ENCODE assay signal across 10 cellular contexts in the genomic region with DNA sequence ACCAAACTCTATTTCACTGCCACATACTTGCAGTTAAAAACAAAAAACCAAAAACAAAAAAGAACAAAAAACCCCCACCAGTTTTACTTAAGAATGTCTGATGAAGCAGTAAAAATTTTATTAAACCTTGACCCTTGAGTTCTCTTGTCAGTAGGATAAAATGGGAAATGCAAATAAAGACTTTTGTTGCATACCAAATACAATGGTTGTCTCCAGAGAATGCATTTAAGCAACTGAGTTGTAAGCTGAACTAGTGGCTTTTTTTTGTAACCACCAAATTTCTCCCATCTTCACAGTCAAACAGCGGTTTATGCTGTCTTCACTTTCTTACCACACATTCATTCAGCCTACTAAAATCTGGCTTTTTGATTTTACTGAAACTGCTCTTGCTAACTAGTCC. TPM values are rescaled to one million over a fixed set of nuclear protein-coding genes. Genes with fewer than 3 reads are reported as not detected.
DNase-seq lines count a peak whose midpoint lies in the region; ATAC-seq, FAIRE-seq and TF ChIP-seq lines count a peak whose summit lies in the region.
"Had no signal": no experiment of that assay in that cellular context is flagged by ENCODE, and none has a peak within 500 bp of the region (broad histone marks: within the 10 kb centered on the region; RNA-seq: fewer than 3 reads in every experiment).

No MANE protein-coding gene starts in this region.

- no peaks in the 10 kb centered on the region for H3K9me3 ChIP-seq in esophagus muscularis mucosa
- no peaks in the 10 kb centered on the region for H3K9me3 ChIP-seq in skeletal muscle tissue (ENCODE audit: control insufficient read depth in 3 of 3, low read length in 3 of 3)
- H3K9me3 ChIP-seq: testis had no signal

- TF ChIP-seq POLR2A in GM12892 (IDR thresholded peaks at IDR 0.05; ENCODE audit: low read depth, low read length) (no peak), esophagus muscularis mucosa (IDR thresholded peaks at IDR 0.05; ENCODE audit: low read depth) (no peak)

- peak overlapping the region in 1 of 3 donors; percentile 26 for H3K9ac ChIP-seq in skeletal muscle tissue (ENCODE audit: low read depth in 1 of 3, low read length in 3 of 3)

- no peaks in the 10 kb centered on the region for H3K27me3 ChIP-seq in esophagus muscularis mucosa
- H3K27me3 ChIP-seq in skeletal muscle tissue (ENCODE audit: control insufficient read depth in 3 of 3, insufficient read depth in 3 of 3, low read length in 3 of 3) = no peaks in the 10 kb centered on the region
- H3K27me3 ChIP-seq: testis had no signal

- H3K4me3 ChIP-seq in esophagus muscularis mucosa = no peak overlapping the region
- no peak overlapping the region for H3K4me3 ChIP-seq in skeletal muscle tissue (ENCODE audit: low read length in 3 of 3)
- H3K4me3 ChIP-seq: testis had no signal

- ATAC-seq in Right ventricle myocardium inferior (no peak), GM21737 (IDR thresholded peaks at IDR 0.05; ENCODE audit: unreplicated experiment) (no peak)

- DNase-seq in GM12892 (ENCODE audit: insufficient read length) (no peak), NCI-H526 treated with DMSO at 0.1 percent for 48 hours (lab: John Stamatoyannopoulos, UW) (peak; percentile 50), esophagus muscularis mucosa (ENCODE audit: extremely low spot score) (no peak), Right ventricle myocardium inferior (ENCODE audit: missing footprints) (no peak)
- DNase-seq in activated CD4-positive, alpha-beta T cell treated with anti-CD3 and anti-CD28 coated beads, Interleukin-2, amount 50 U/mL, for 48 hours = no peak
- DNase-seq: activated T-cell treated with anti-CD3 and anti-CD28 coated beads for 4 hours, GDM1, testis had no signal

- H3K27ac ChIP-seq in esophagus muscularis mucosa (replicated peaks in 1 of 4) = peak overlapping the region; percentile 1 to 36 (median 22)
- peak overlapping the region; percentile 88 for H3K27ac ChIP-seq in skeletal muscle tissue (ENCODE audit: low read depth, low read length)

- 74% methylated on average over 1 of the region's 1 CpG for WGBS in esophagus muscularis mucosa

- peaks cover 53 to 71% (median 69%) of the 10 kb centered on the region in 4 donors for H3K4me1 ChIP-seq in esophagus muscularis mucosa
- H3K4me1 ChIP-seq in skeletal muscle tissue (ENCODE audit: control insufficient read depth in 3 of 3, insufficient read depth in 3 of 3, low read length in 3 of 3) = peaks cover 19 to 35% (median 34%) of the 10 kb centered on the region in 3 donors

- no peak for TF ChIP-seq CTCF in esophagus muscularis mucosa (IDR thresholded peaks at IDR 0.05)

- TF ChIP-seq EP300 in esophagus muscularis mucosa (IDR thresholded peaks at IDR 0.05) = no peak

- FAIRE-seq in GM12892 (lab: Jason Lieb, UNC) = peak; percentile 73

- H3K36me3 ChIP-seq in esophagus muscularis mucosa = peaks cover 0 to 4% (median 0%) of the 10 kb centered on the region in 4 donors
- no peaks in the 10 kb centered on the region for H3K36me3 ChIP-seq in skeletal muscle tissue (ENCODE audit: control insufficient read depth in 3 of 3, insufficient read depth in 3 of 3, low read length in 3 of 3)

- intact Hi-C loops in esophagus muscularis mucosa (cut with DNase I) = loop anchor here (10.0 kb wide), 1 partner anchor 46 kb away; no protein-coding TSS in a partner anchor
- intact Hi-C loops in Right ventricle myocardium inferior (cut with DNase I) = no loop called here

RNA-seq across cellular contexts. Expression of gene SYPL1, which starts 3.1 kb away (rescaled TPM):
- 29.0 TPM for polyA plus RNA-seq in GM12892 (2012; ENCODE audit: missing spikeins)
- 100 to 1,000 TPM in 1 of 4 donors, 10 to 100 TPM in 3; 83.6 to 135 (median 90.8) TPM for total RNA-seq in esophagus muscularis mucosa
- 53.2 TPM for total RNA-seq in skeletal muscle tissue
- total RNA-seq in Right ventricle myocardium inferior = 89.9 TPM
